In genomic region chr6:3791526-3792212, GRCh38 we compare ENCODE assay signal across 17 cellular contexts. TPM values are rescaled to one million over a fixed set of nuclear protein-coding genes. Genes with fewer than 3 reads are reported as not detected.
DNase-seq lines count a peak whose midpoint lies in the region; ATAC-seq, FAIRE-seq and TF ChIP-seq lines count a peak whose summit lies in the region.
"Had no signal": no experiment of that assay in that cellular context is flagged by ENCODE, and none has a peak within 500 bp of the region (broad histone marks: within the 10 kb centered on the region; RNA-seq: fewer than 3 reads in every experiment).

No MANE protein-coding gene starts in this region.

- DNase-seq in HepG2 (ENCODE audit: low spot score) (no peak), right lobe of liver (no peak), endothelial cell (ENCODE audit: low spot score) (no peak), hippocampal formation (lab: John Stamatoyannopoulos, UW) (no peak), NOMO-1 treated with DMSO at 0.1 percent for 48 hours (lab: John Stamatoyannopoulos, UW; ENCODE audit: unreplicated experiment) (no peak)
- no peak for DNase-seq in activated naive CD4-positive, alpha-beta T cell treated with Interleukin-2 at 50 U/mL for 16 hours
- DNase-seq: COR-L47, DMS153, H9, NCI-H1092, PC-9 had no signal

- TF ChIP-seq CTCF in HepG2 (CRISPR knock-in tag; IDR thresholded peaks at IDR 0.05) = no peak
- no peak for TF ChIP-seq CTCF in right lobe of liver (IDR thresholded peaks at IDR 0.05)
- no peak for TF ChIP-seq CTCF in endothelial cell (IDR thresholded peaks at IDR 0.05; ENCODE audit: unreplicated experiment)

- H3K4me3 Mint-ChIP-seq in IgD-negative memory B cell (peak overlapping the region in 2 of 4 donors; percentile 31 to 83), endothelial cell (ENCODE audit: unreplicated experiment) (peak overlapping the region; percentile 13)
- H3K4me3 Mint-ChIP-seq: H9 had no signal

- H2AFZ ChIP-seq in HepG2 (ENCODE audit: low read length) = no peak overlapping the region
- H2AFZ ChIP-seq: PC-9 had no signal

- no peak for FAIRE-seq in HepG2 (lab: Jason Lieb, UNC)

- peaks cover 3% of the 10 kb centered on the region for H3K36me3 Mint-ChIP-seq in IgD-negative memory B cell
- H3K36me3 Mint-ChIP-seq in endothelial cell (ENCODE audit: low read depth, unreplicated experiment) = no peaks in the 10 kb centered on the region

- H3K9ac ChIP-seq in HepG2 (ENCODE audit: insufficient read depth, low read depth, low read length) = no peak overlapping the region

- H3K27ac ChIP-seq in HepG2 (ENCODE audit: extremely low read length, insufficient read depth, low read length) = no peak overlapping the region
- no peak overlapping the region for H3K27ac ChIP-seq in right lobe of liver
- H3K27ac ChIP-seq: C4-2B, PC-9, SK-N-MC had no signal

- H3K9me3 ChIP-seq in HepG2 (ENCODE audit: low read length) (no peaks in the 10 kb centered on the region), right lobe of liver (no peaks in the 10 kb centered on the region)

- H3K79me2 ChIP-seq in HepG2 (ENCODE audit: insufficient read depth, low read length) = peaks cover 8% of the 10 kb centered on the region

- no peak for ATAC-seq in HepG2
- ATAC-seq in right lobe of liver = no peak
- no peak for ATAC-seq in GM21619 (IDR thresholded peaks at IDR 0.05; ENCODE audit: unreplicated experiment)
- ATAC-seq: Right ventricle myocardium inferior had no signal

- TF ChIP-seq POLR2A in HepG2 (IDR thresholded peaks at IDR 0.05; ENCODE audit: insufficient read depth in 1 of 2, low read depth in 2 of 2, low read length in 2 of 2) = no peak
- TF ChIP-seq POLR2A in right lobe of liver (IDR thresholded peaks at IDR 0.05) = no peak

- no peaks in the 10 kb centered on the region for H3K36me3 ChIP-seq in HepG2 (replicated peaks in 1 of 2; ENCODE audit: control insufficient read depth in 1 of 2, insufficient read depth in 2 of 2, low read length in 2 of 2)
- no peaks in the 10 kb centered on the region for H3K36me3 ChIP-seq in right lobe of liver

- WGBS in HepG2 (ENCODE audit: low lambda C conversion rate) = 93% methylated on average over 8 of the region's 8 CpGs
- WGBS in right lobe of liver (ENCODE audit: insufficient coverage, low coverage, low lambda C conversion rate, missing lambda C conversion rate) = 74% methylated on average over 8 of the region's 8 CpGs

- BruUV-seq in HepG2 (replicated peaks; lab: Mats Ljungman, UMichigan) = no TSS peak

- CTCF ChIA-PET in HepG2 (lab: Yijun Ruan, JAX; ENCODE audit: low intra/inter-chr PET ratio, low total read pairs) = no interaction called here

- TF ChIP-seq EP300 in HepG2 (IDR thresholded peaks at IDR 0.05; ENCODE audit: low read depth in 2 of 2, low read length in 2 of 2) (no peak), HepG2 (CRISPR knock-in tag; IDR thresholded peaks at IDR 0.05; ENCODE audit: borderline replicate concordance) (no peak)

- no peak for TF ChIP-seq RAD21 in HepG2 (CRISPR knock-in tag; IDR thresholded peaks at IDR 0.05)

- POLR2A ChIA-PET in HepG2 (lab: Yijun Ruan, JAX) = interaction anchor here (0.8 to 4.0 kb wide), 2 partner anchors 15 to 49 kb away, joined by 4 to 42 read pairs; no protein-coding TSS in a partner anchor

- no peaks in the 10 kb centered on the region for H3K27me3 ChIP-seq in HepG2 (ENCODE audit: control insufficient read depth in 1 of 2, insufficient read depth in 2 of 2, low read length in 2 of 2)
- H3K27me3 ChIP-seq in right lobe of liver = no peaks in the 10 kb centered on the region

- no peaks in the 10 kb centered on the region for H3K27me3 Mint-ChIP-seq in IgD-negative memory B cell
- H3K27me3 Mint-ChIP-seq in endothelial cell (ENCODE audit: unreplicated experiment) = no peaks in the 10 kb centered on the region

- intact Hi-C loops in HepG2 (cut with micrococcal nuclease; ENCODE audit: unreplicated experiment) (no loop called here), right lobe of liver (cut with DNase I) (no loop called here)

- no peak overlapping the region for H3K4me2 ChIP-seq in HepG2 (ENCODE audit: low read depth, low read length)
- H3K4me2 ChIP-seq: PC-9 had no signal

- H3K4me3 ChIP-seq in HepG2 (replicated peaks in 1 of 3; ENCODE audit: insufficient read depth in 1 of 3, low read depth in 2 of 3, low read length in 3 of 3) (no peak overlapping the region), right lobe of liver (no peak overlapping the region)
- H3K4me3 ChIP-seq: PC-9, SK-N-MC had no signal

- H3K4me1 ChIP-seq in HepG2 (ENCODE audit: insufficient read depth, low read length) (peaks cover 60% of the 10 kb centered on the region), right lobe of liver (peaks cover 0 to 42% (median 16%) of the 10 kb centered on the region in 4 donors)

- H3K9me3 Mint-ChIP-seq in IgD-negative memory B cell = peaks cover 0 to 3% (median 1%) of the 10 kb centered on the region in 3 donors
- H3K9me3 Mint-ChIP-seq in endothelial cell (ENCODE audit: unreplicated experiment) = no peaks in the 10 kb centered on the region
- H3K9me3 Mint-ChIP-seq: H9 had no signal

- peak overlapping the region in 2 of 3 donors; percentile 71 to 93 for H3K27ac Mint-ChIP-seq in IgD-negative memory B cell
- H3K27ac Mint-ChIP-seq in endothelial cell (ENCODE audit: unreplicated experiment) = peak overlapping the region; percentile 19
- H3K27ac Mint-ChIP-seq: H9 had no signal

- H4K20me1 ChIP-seq in HepG2 (ENCODE audit: insufficient read depth, low read length) = no peaks in the 10 kb centered on the region

- H3K4me1 Mint-ChIP-seq in IgD-negative memory B cell (peaks cover 24 to 32% (median 25%) of the 10 kb centered on the region in 3 donors), endothelial cell (ENCODE audit: unreplicated experiment) (peaks cover 34% of the 10 kb centered on the region)

- in situ Hi-C loops in HepG2 (cut with HindIII; ENCODE audit: extremely low pct_ligation_motif_present, low pct_unique_long_range_greater_than_20kb) = no loop called here

TF ChIP-seq in HepG2, 621 proteins besides CTCF, POLR2A, EP300 and RAD21 (continues in another document):
- TF ChIP-seq ZKSCAN1 (IDR thresholded peaks at IDR 0.05; ENCODE audit: low read length) = peak; percentile 92

RNA-seq across cellular contexts. Expression of gene PXDC1, which starts 40.2 kb away (rescaled TPM):
- 28.6 and 32.4 TPM in 2 replicates for total RNA-seq in HepG2 (2016; rRNA removed; fragmentation: Illumina TruSeq; extraction: Trizol)
- 21.2 and 24.5 TPM in 2 replicates for total RNA-seq in HepG2 (2016; cell fraction: cytosol; rRNA removed; fragmentation: Illumina TruSeq; extraction: Trizol; ENCODE audit: low read depth)
- total RNA-seq in HepG2 (2016; cell fraction: insoluble cytoplasmic fraction; rRNA removed; fragmentation: Illumina TruSeq; extraction: Trizol) = 22.4 and 30.7 TPM in 2 replicates
- total RNA-seq in HepG2 (2016; cell fraction: membrane; rRNA removed; fragmentation: Illumina TruSeq; extraction: Trizol) = 51.6 and 61.1 TPM in 2 replicates
- 21.9 and 23.1 TPM in 2 replicates for total RNA-seq in HepG2 (2016; cell fraction: nucleus; rRNA removed; fragmentation: Illumina TruSeq; extraction: Trizol)
- polyA plus RNA-seq in HepG2 (2011; rRNA removed) = 34.7 and 36.2 TPM in 2 replicates
- 22.9 and 28.7 TPM in 2 replicates for polyA plus RNA-seq in HepG2 (2011; cell fraction: cytosol; rRNA removed)
- 25.6 and 30.8 TPM in 2 replicates for polyA plus RNA-seq in HepG2 (2011; cell fraction: nucleus; rRNA removed)
- 41.2 and 50.7 TPM in 2 replicates for polyA plus RNA-seq in HepG2 (2012)
- polyA plus RNA-seq in HepG2 (2016; cell fraction: cytosol; fragmentation: Illumina TruSeq; extraction: Trizol; ENCODE audit: low read depth) = 23.8 and 29.3 TPM in 2 replicates
- polyA plus RNA-seq in HepG2 (2016; cell fraction: insoluble cytoplasmic fraction; fragmentation: Illumina TruSeq; extraction: Trizol; ENCODE audit: low read depth) = 31.8 and 38.3 TPM in 2 replicates
- polyA plus RNA-seq in HepG2 (2016; cell fraction: membrane; fragmentation: Illumina TruSeq; extraction: Trizol; ENCODE audit: low read depth) = 53.7 and 59.4 TPM in 2 replicates
- 39.1 and 43.2 TPM in 2 replicates for polyA plus RNA-seq in HepG2 (2016; cell fraction: nucleus; fragmentation: Illumina TruSeq; extraction: Trizol; ENCODE audit: insufficient read depth, low read depth)
- polyA minus RNA-seq in HepG2 (2011; rRNA and poly(A)+ RNA removed; ENCODE audit: low replicate concordance) = 3.0 and 49.7 TPM in 2 replicates
- 24.8 and 27.3 TPM in 2 replicates for polyA minus RNA-seq in HepG2 (2011; cell fraction: cytosol; rRNA and poly(A)+ RNA removed)
- polyA minus RNA-seq in HepG2 (2011; cell fraction: nucleus; rRNA and poly(A)+ RNA removed) = 11.2 and 12.4 TPM in 2 replicates
- total RNA-seq in right lobe of liver = 100 to 1,000 TPM in 3 of 6 experiments, 10 to 100 TPM in 3; 50.5 to 250 (median 97.5) TPM
- polyA plus RNA-seq in IgD-negative memory B cell = 9.5 TPM
- 41.0 TPM for total RNA-seq in endothelial cell (ENCODE audit: unreplicated experiment)

RNA-seq across cellular contexts. Expression of gene FAM50B, which starts 57.5 kb away (rescaled TPM):
- total RNA-seq in HepG2 (2016; rRNA removed; fragmentation: Illumina TruSeq; extraction: Trizol) (not detected in 2 replicates), right lobe of liver (10 to 100 TPM in 1 of 6 experiments, 1 to 10 TPM in 5; 3.6 to 11.1 (median 8.5) TPM), endothelial cell (ENCODE audit: unreplicated experiment) (3.8 TPM)
- not detected in 2 replicates for total RNA-seq in HepG2 (2016; cell fraction: cytosol; rRNA removed; fragmentation: Illumina TruSeq; extraction: Trizol; ENCODE audit: low read depth)
- not detected in 2 replicates for total RNA-seq in HepG2 (2016; cell fraction: insoluble cytoplasmic fraction; rRNA removed; fragmentation: Illumina TruSeq; extraction: Trizol)
- total RNA-seq in HepG2 (2016; cell fraction: membrane; rRNA removed; fragmentation: Illumina TruSeq; extraction: Trizol) = not detected in 2 replicates
- not detected in 2 replicates for total RNA-seq in HepG2 (2016; cell fraction: nucleus; rRNA removed; fragmentation: Illumina TruSeq; extraction: Trizol)
- polyA plus RNA-seq in HepG2 (2011; rRNA removed) (0.05 TPM in 1 of 2 replicates, not detected in the other), IgD-negative memory B cell (14.0 TPM)
- not detected in 2 replicates for polyA plus RNA-seq in HepG2 (2011; cell fraction: cytosol; rRNA removed)
- polyA plus RNA-seq in HepG2 (2011; cell fraction: nucleus; rRNA removed) = 0.07 TPM in 1 of 2 replicates, not detected in the other
- polyA plus RNA-seq in HepG2 (2012) = not detected in 2 replicates
- not detected in 2 replicates for polyA plus RNA-seq in HepG2 (2016; cell fraction: cytosol; fragmentation: Illumina TruSeq; extraction: Trizol; ENCODE audit: low read depth)
- not detected in 2 replicates for polyA plus RNA-seq in HepG2 (2016; cell fraction: insoluble cytoplasmic fraction; fragmentation: Illumina TruSeq; extraction: Trizol; ENCODE audit: low read depth)
- polyA plus RNA-seq in HepG2 (2016; cell fraction: membrane; fragmentation: Illumina TruSeq; extraction: Trizol; ENCODE audit: low read depth) = not detected in 2 replicates
- not detected in 2 replicates for polyA plus RNA-seq in HepG2 (2016; cell fraction: nucleus; fragmentation: Illumina TruSeq; extraction: Trizol; ENCODE audit: insufficient read depth, low read depth)
- 2.4 TPM in 1 of 2 replicates, not detected in the other for polyA minus RNA-seq in HepG2 (2011; rRNA and poly(A)+ RNA removed; ENCODE audit: low replicate concordance)
- not detected in 2 replicates for polyA minus RNA-seq in HepG2 (2011; cell fraction: cytosol; rRNA and poly(A)+ RNA removed)
- polyA minus RNA-seq in HepG2 (2011; cell fraction: nucleus; rRNA and poly(A)+ RNA removed) = not detected in 2 replicates
- total RNA-seq: HT-29 had no signal
